ENCODE assay signal across 1 cellular context in genomic region chr16:81752225-81752875, GRCh38.
TF ChIP-seq lines count a peak whose summit lies in the region.

No MANE protein-coding gene starts in this region.

TF ChIP-seq in K562, 482 proteins besides CTCF, POLR2A, EP300 and RAD21 (continued from another document and continues in another):
- TF ChIP-seq ZNF318 (IDR thresholded peaks at IDR 0.05; ENCODE audit: borderline replicate concordance in 1 of 2, low read depth in 1 of 2) (no peak), ZC3H4 (CRISPR knock-in tag; IDR thresholded peaks at IDR 0.05; ENCODE audit: borderline replicate concordance) (no peak), KLF13 (tag; IDR thresholded peaks at IDR 0.05; ENCODE audit: borderline replicate concordance, low read depth) (no peak; the same call in 1 of the 2 replicates), SAFB2 (IDR thresholded peaks at IDR 0.05; ENCODE audit: borderline replicate concordance, low read depth, low read length, severe bottlenecking) (no peak), BCLAF1 (IDR thresholded peaks at IDR 0.05; ENCODE audit: borderline replicate concordance in 1 of 2, control insufficient read depth in 1 of 2, low read depth in 2 of 2, low read length in 1 of 2) (no peak), HINFP (tag; conservative IDR thresholded peaks at IDR 0.05; ENCODE audit: low read depth) (no peak), ID3 (CRISPR knock-in tag; IDR thresholded peaks at IDR 0.05) (no peak), ID3 (tag; IDR thresholded peaks at IDR 0.05) (peak; percentile 88; the same call in 1 of the 2 replicates), IFI16 (CRISPR knock-in tag; IDR thresholded peaks at IDR 0.05) (no peak), PTRF (tag; IDR thresholded peaks at IDR 0.05) (no peak), DPF2 (IDR thresholded peaks at IDR 0.05) (peak; percentile 84), ZNF551 (CRISPR knock-in tag; IDR thresholded peaks at IDR 0.05) (no peak), MECOM (CRISPR knock-in tag; IDR thresholded peaks at IDR 0.05) (peak; percentile 47; the same call in 1 of the 2 replicates), PURB (CRISPR knock-in tag; IDR thresholded peaks at IDR 0.05; ENCODE audit: low read depth) (no peak), ZNF280A (IDR thresholded peaks at IDR 0.05; ENCODE audit: low read depth, partially characterized antibody) (no peak), FOXA3 (CRISPR knock-in tag; conservative IDR thresholded peaks at IDR 0.05 in 1 of 2, IDR thresholded peaks at IDR 0.05 in 1 of 2) (no peak), SAP30 (IDR thresholded peaks at IDR 0.05; ENCODE audit: borderline replicate concordance, insufficient read depth, low read depth, low read length, poor library complexity, severe bottlenecking) (no peak), TCF7L2 (IDR thresholded peaks at IDR 0.05; ENCODE audit: low read depth, low read length) (0 out of 2 replicates have a peak, but pooled peaks have one; percentile 20), WHSC1 (IDR thresholded peaks at IDR 0.05; ENCODE audit: low read length) (no peak), POLR2H (tag; IDR thresholded peaks at IDR 0.05; ENCODE audit: low read depth) (peak; percentile 86), SMAD1 (IDR thresholded peaks at IDR 0.05; ENCODE audit: low read depth, low read length, partially characterized antibody) (peak; percentile 39), NONO (IDR thresholded peaks at IDR 0.05; ENCODE audit: low read depth in 2 of 2, low read length in 1 of 2) (peak; percentile 36 to 80; a peak in 2 of 4 replicates), JUND (IDR thresholded peaks at IDR 0.05; ENCODE audit: borderline replicate concordance, low read depth, low read length) (peak; percentile 55; the same call in 1 of the 2 replicates), JUND (tag; IDR thresholded peaks at IDR 0.05; ENCODE audit: borderline replicate concordance, low read depth, low read length) (peak; percentile 55; the same call in 1 of the 3 replicates), MAFG (tag; conservative IDR thresholded peaks at IDR 0.05) (no peak), ZNF436 (CRISPR knock-in tag; IDR thresholded peaks at IDR 0.05) (no peak), BMI1 (IDR thresholded peaks at IDR 0.05; ENCODE audit: low read length) (no peak), ZNF175 (CRISPR knock-in tag; IDR thresholded peaks at IDR 0.05; ENCODE audit: low read depth) (no peak), ZNF316 (IDR thresholded peaks at IDR 0.05) (no peak), MCM2 (IDR thresholded peaks at IDR 0.05; ENCODE audit: low read depth) (no peak), ZNF589 (CRISPR knock-in tag; IDR thresholded peaks at IDR 0.05; ENCODE audit: low read depth) (peak; percentile 81), PHF21A (IDR thresholded peaks at IDR 0.05; ENCODE audit: borderline replicate concordance, low read depth) (no peak; the same call in 1 of the 2 replicates), THAP7 (CRISPR knock-in tag; IDR thresholded peaks at IDR 0.05) (0 out of 2 replicates have a peak, but pooled peaks have one; percentile 27), E2F6 (IDR thresholded peaks at IDR 0.05; ENCODE audit: borderline replicate concordance in 1 of 2, extremely low read depth in 1 of 2, insufficient read depth in 1 of 2, insufficient read length in 1 of 2, low read depth in 1 of 2, low read length in 1 of 2, poor library complexity in 1 of 2, severe bottlenecking in 1 of 2) (no peak), CHD2 (IDR thresholded peaks at IDR 0.05; ENCODE audit: low read depth, low read length) (no peak), PHTF2 (CRISPR knock-in tag; IDR thresholded peaks at IDR 0.05) (no peak), PHB (CRISPR knock-in tag; IDR thresholded peaks at IDR 0.05) (0 out of 2 replicates have a peak, but pooled peaks have one; percentile 70), ZNF124 (CRISPR knock-in tag; IDR thresholded peaks at IDR 0.05) (no peak), BRCA1 (IDR thresholded peaks at IDR 0.05) (no peak), BRCA1 (CRISPR knock-in tag; IDR thresholded peaks at IDR 0.05) (no peak), CTBP1 (IDR thresholded peaks at IDR 0.05; ENCODE audit: borderline replicate concordance) (peak; percentile 79), ATF1 (CRISPR knock-in tag; IDR thresholded peaks at IDR 0.05) (no peak), ATF1 (tag; IDR thresholded peaks at IDR 0.05) (peak; percentile 74), PREB (CRISPR knock-in tag; IDR thresholded peaks at IDR 0.05) (no peak), TOE1 (IDR thresholded peaks at IDR 0.05; ENCODE audit: borderline replicate concordance) (no peak; the same call in 1 of the 2 replicates), TOE1 (CRISPR knock-in tag; IDR thresholded peaks at IDR 0.05; ENCODE audit: borderline replicate concordance, low read depth) (no peak), RBFOX2 (IDR thresholded peaks at IDR 0.05; ENCODE audit: low read depth, low read length) (peak; percentile 90), ZNF197 (CRISPR knock-in tag; IDR thresholded peaks at IDR 0.05; ENCODE audit: low read depth) (peak; percentile 87; the same call in 1 of the 2 replicates), SMARCA5 (IDR thresholded peaks at IDR 0.05) (no peak), FOXA1 (IDR thresholded peaks at IDR 0.05; ENCODE audit: borderline replicate concordance) (no peak)
